26 cellular contexts compared by ENCODE assay signal in the genomic region with DNA sequence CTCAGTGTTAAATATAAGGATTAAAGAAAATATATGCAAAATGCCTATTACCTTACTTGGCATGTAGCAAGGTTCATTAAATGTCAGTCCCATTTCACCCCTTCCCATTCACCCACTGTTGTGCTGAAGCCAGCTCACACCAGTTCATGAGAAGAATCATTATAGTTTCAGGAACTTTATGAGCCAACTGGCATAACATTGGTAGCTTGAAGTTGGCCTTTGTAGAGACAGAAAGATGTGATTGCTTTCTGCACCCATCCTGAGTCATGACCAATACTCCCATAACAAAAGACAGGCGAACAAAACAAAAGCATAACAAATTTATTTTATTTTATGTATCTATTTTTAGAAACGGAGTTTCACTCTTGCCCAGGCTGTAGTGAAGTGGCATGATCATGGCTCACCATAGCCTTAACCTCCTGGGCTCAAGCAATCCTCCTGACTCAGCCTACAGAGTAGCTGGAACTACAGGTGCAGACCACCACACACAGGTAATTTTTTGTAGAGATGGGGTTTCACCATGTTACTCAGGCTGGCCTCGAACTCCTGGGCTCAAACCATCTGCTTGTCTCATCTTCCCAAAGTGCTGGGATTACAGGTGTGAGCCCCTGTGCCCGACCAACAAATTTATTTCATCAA.
DNase-seq lines count a peak whose midpoint lies in the region; ATAC-seq and FAIRE-seq lines count a peak whose summit lies in the region.
"Had no signal": no experiment of that assay in that cellular context is flagged by ENCODE, and none has a peak within 500 bp of the region (broad histone marks: within the 10 kb centered on the region; RNA-seq: fewer than 3 reads in every experiment).

No MANE protein-coding gene starts in this region.

- H3K9ac ChIP-seq in iPS-20b (ENCODE audit: low read depth, low read length) = 0 out of 2 replicates have a peak overlapping the region, but pooled peaks have one; percentile 4
- H3K9ac ChIP-seq: KMS-11, neural progenitor cell had no signal

- H3K36me3 ChIP-seq in iPS-20b (ENCODE audit: insufficient read depth, low read depth, low read length) = no peaks in the 10 kb centered on the region
- H3K36me3 ChIP-seq: neural progenitor cell, prostate gland had no signal

- H3K27me3 Mint-ChIP-seq in stimulated activated naive CD8-positive, alpha-beta T cell treated with anti-CD3 and anti-CD28 coated beads, Interleukin-15, amount 100 ng/mL, for 72 hours = no peaks in the 10 kb centered on the region
- H3K27me3 Mint-ChIP-seq in activated naive CD8-positive, alpha-beta T cell treated with anti-CD3 and anti-CD28 coated beads, Interleukin-2, amount 50 U/mL, for 24 hours = no peaks in the 10 kb centered on the region
- H3K27me3 Mint-ChIP-seq in stimulated activated naive CD8-positive, alpha-beta T cell treated with anti-CD3 and anti-CD28 coated beads, Interleukin-15, Interleukin-2, amounts not matched to agents 100 ng/mL and 50 ng/mL, for 24 hours = no peaks in the 10 kb centered on the region
- H3K27me3 Mint-ChIP-seq: CD4-positive, alpha-beta T cell had no signal

- H3K9me3 ChIP-seq in iPS-20b (ENCODE audit: insufficient read depth, low read depth, low read length) = no peaks in the 10 kb centered on the region
- H3K9me3 ChIP-seq: mucosa of descending colon, prostate gland had no signal

- peaks cover 2% of the 10 kb centered on the region for H3K36me3 Mint-ChIP-seq in activated naive CD8-positive, alpha-beta T cell treated with anti-CD3 and anti-CD28 coated beads, Interleukin-2, amount 50 U/mL, for 24 hours (ENCODE audit: low read depth)
- no peaks in the 10 kb centered on the region for H3K36me3 Mint-ChIP-seq in stimulated activated naive CD8-positive, alpha-beta T cell treated with anti-CD3 and anti-CD28 coated beads, Interleukin-15, Interleukin-2, amounts not matched to agents 100 ng/mL and 50 ng/mL, for 24 hours (ENCODE audit: low read depth)

- DNase-seq in stimulated activated naive CD8-positive, alpha-beta T cell treated with anti-CD3 and anti-CD28 coated beads, Interleukin-15, Interleukin-2, amounts not matched to agents 100 U/mL and 50 U/mL, for 24 hours = no peak
- no peak for DNase-seq in stimulated activated naive CD8-positive, alpha-beta T cell treated with anti-CD3 and anti-CD28 coated beads, Interleukin-15, amount 100 ng/mL, for 72 hours
- no peak for DNase-seq in activated naive CD8-positive, alpha-beta T cell treated with anti-CD3 and anti-CD28 coated beads, Interleukin-2, amount 50 U/mL, for 24 hours
- DNase-seq in GM19239 (ENCODE audit: insufficient read length, low spot score) (no peak), DMS53 treated with DMSO at 0.1 percent for 48 hours (lab: John Stamatoyannopoulos, UW; ENCODE audit: unreplicated experiment) (no peak), AML-193 (lab: John Stamatoyannopoulos, UW) (no peak)
- DNase-seq: activated gamma-delta T cell treated with Interleukin-2 at 50 U/mL for 16 hours; amygdala; CD4-positive, alpha-beta T cell; central memory CD4-positive, alpha-beta T cell; DMS 273 treated with DMSO at 0.1 percent for 48 hours; GDM1; HCEC 1CT; left ventricle myocardium superior; mucosa of descending colon; NCI-H1694 treated with DMSO at 0.1 percent for 48 hours; stimulated activated CD4-positive, alpha-beta T cell treated with anti-CD3 and anti-CD28 coated beads, Interleukin-2, amount 100 ng/mL, for 24 hours; stimulated activated naive B cell treated with anti-CD40 and anti-IgM and Interleukin-4, amounts not matched to agents 10 μg/mL and 1 μg/mL and 100 μg/mL, for 72 hours had no signal

- H3K4me1 ChIP-seq in iPS-20b (ENCODE audit: insufficient read depth, low read length) = peaks cover 41% of the 10 kb centered on the region
- H3K4me1 ChIP-seq: prostate gland had no signal

- no peaks in the 10 kb centered on the region for H3K27me3 ChIP-seq in iPS-20b (ENCODE audit: insufficient read depth, low read length)
- H3K27me3 ChIP-seq: hepatocyte, neural progenitor cell had no signal

- peak; percentile 72 for ATAC-seq in stimulated activated naive CD8-positive, alpha-beta T cell treated with anti-CD3 and anti-CD28 coated beads, Interleukin-15, Interleukin-2, amounts not matched to agents 100 U/mL and 50 U/mL, for 24 hours
- ATAC-seq in stimulated activated naive CD8-positive, alpha-beta T cell treated with anti-CD3 and anti-CD28 coated beads, Interleukin-15, amount 100 ng/mL, for 72 hours = no peak
- ATAC-seq in activated naive CD8-positive, alpha-beta T cell treated with anti-CD3 and anti-CD28 coated beads, Interleukin-2, amount 50 U/mL, for 24 hours = peak; percentile 75
- ATAC-seq: left ventricle myocardium superior; mucosa of descending colon; stimulated activated naive B cell treated with anti-CD40 and anti-IgM and Interleukin-4, amounts not matched to agents 10 μg/mL and 1 μg/mL and 100 μg/mL, for 72 hours had no signal

- no peak overlapping the region for H3K27ac Mint-ChIP-seq in stimulated activated naive CD8-positive, alpha-beta T cell treated with anti-CD3 and anti-CD28 coated beads, Interleukin-15, amount 100 ng/mL, for 72 hours
- H3K27ac Mint-ChIP-seq in activated naive CD8-positive, alpha-beta T cell treated with anti-CD3 and anti-CD28 coated beads, Interleukin-2, amount 50 U/mL, for 24 hours = peak overlapping the region; percentile 73
- H3K27ac Mint-ChIP-seq in stimulated activated naive CD8-positive, alpha-beta T cell treated with anti-CD3 and anti-CD28 coated beads, Interleukin-15, Interleukin-2, amounts not matched to agents 100 ng/mL and 50 ng/mL, for 24 hours = peak overlapping the region; percentile 77
- H3K27ac Mint-ChIP-seq: CD4-positive, alpha-beta T cell; neural progenitor cell; stimulated activated naive B cell treated with anti-CD40 and anti-IgM and Interleukin-4, amounts not matched to agents 10 μg/mL and 1 μg/mL and 100 μg/mL, for 72 hours had no signal

- H3K4me3 Mint-ChIP-seq in stimulated activated naive CD8-positive, alpha-beta T cell treated with anti-CD3 and anti-CD28 coated beads, Interleukin-15, amount 100 ng/mL, for 72 hours = no peak overlapping the region
- no peak overlapping the region for H3K4me3 Mint-ChIP-seq in activated naive CD8-positive, alpha-beta T cell treated with anti-CD3 and anti-CD28 coated beads, Interleukin-2, amount 50 U/mL, for 24 hours
- H3K4me3 Mint-ChIP-seq in stimulated activated naive CD8-positive, alpha-beta T cell treated with anti-CD3 and anti-CD28 coated beads, Interleukin-15, Interleukin-2, amounts not matched to agents 100 ng/mL and 50 ng/mL, for 24 hours = no peak overlapping the region
- H3K4me3 Mint-ChIP-seq: CD4-positive, alpha-beta T cell; neural progenitor cell; stimulated activated naive B cell treated with anti-CD40 and anti-IgM and Interleukin-4, amounts not matched to agents 10 μg/mL and 1 μg/mL and 100 μg/mL, for 72 hours had no signal

- peaks cover 73% of the 10 kb centered on the region for H3K4me1 Mint-ChIP-seq in stimulated activated naive CD8-positive, alpha-beta T cell treated with anti-CD3 and anti-CD28 coated beads, Interleukin-15, amount 100 ng/mL, for 72 hours
- peaks cover 67% of the 10 kb centered on the region for H3K4me1 Mint-ChIP-seq in activated naive CD8-positive, alpha-beta T cell treated with anti-CD3 and anti-CD28 coated beads, Interleukin-2, amount 50 U/mL, for 24 hours
- H3K4me1 Mint-ChIP-seq in stimulated activated naive CD8-positive, alpha-beta T cell treated with anti-CD3 and anti-CD28 coated beads, Interleukin-15, Interleukin-2, amounts not matched to agents 100 ng/mL and 50 ng/mL, for 24 hours (ENCODE audit: low read depth) = peaks cover 64% of the 10 kb centered on the region

- H3K4me3 ChIP-seq in iPS-20b (ENCODE audit: low read length) = no peak overlapping the region
- H3K4me3 ChIP-seq: hepatocyte, mucosa of descending colon, neural progenitor cell, prostate gland, skin epidermis had no signal

- peaks cover 0 to 8% of the 10 kb centered on the region in 2 donors for H3K9me3 Mint-ChIP-seq in stimulated activated naive CD8-positive, alpha-beta T cell treated with anti-CD3 and anti-CD28 coated beads, Interleukin-15, amount 100 ng/mL, for 72 hours
- peaks cover 4% of the 10 kb centered on the region for H3K9me3 Mint-ChIP-seq in activated naive CD8-positive, alpha-beta T cell treated with anti-CD3 and anti-CD28 coated beads, Interleukin-2, amount 50 U/mL, for 24 hours
- no peaks in the 10 kb centered on the region for H3K9me3 Mint-ChIP-seq in stimulated activated naive CD8-positive, alpha-beta T cell treated with anti-CD3 and anti-CD28 coated beads, Interleukin-15, Interleukin-2, amounts not matched to agents 100 ng/mL and 50 ng/mL, for 24 hours
- H3K9me3 Mint-ChIP-seq: CD4-positive, alpha-beta T cell; stimulated activated naive B cell treated with anti-CD40 and anti-IgM and Interleukin-4, amounts not matched to agents 10 μg/mL and 1 μg/mL and 100 μg/mL, for 72 hours had no signal

- no peak overlapping the region for H3K27ac ChIP-seq in iPS-20b (ENCODE audit: low read length)
- H3K27ac ChIP-seq: KMS-11, neural progenitor cell, prostate gland had no signal

- FAIRE-seq in GM19239 (lab: Jason Lieb, UNC) = no peak
- FAIRE-seq: frontal cortex had no signal

Comparison
In these comparisons a context has a peak if more than half of its experiments do, and no peak if none do; other contexts are left out.
1. H3K27ac Mint-ChIP-seq: peak in activated naive CD8-positive, alpha-beta T cell treated with anti-CD3 and anti-CD28 coated beads, Interleukin-2, amount 50 U/mL, for 24 hours (single experiment) and stimulated activated naive CD8-positive, alpha-beta T cell treated with anti-CD3 and anti-CD28 coated beads, Interleukin-15, Interleukin-2, amounts not matched to agents 100 ng/mL and 50 ng/mL, for 24 hours (single experiment); none in stimulated activated naive CD8-positive, alpha-beta T cell treated with anti-CD3 and anti-CD28 coated beads, Interleukin-15, amount 100 ng/mL, for 72 hours (0 of 2).